Comparison of ENCODE assay signal across 26 cellular contexts in the genomic region with DNA sequence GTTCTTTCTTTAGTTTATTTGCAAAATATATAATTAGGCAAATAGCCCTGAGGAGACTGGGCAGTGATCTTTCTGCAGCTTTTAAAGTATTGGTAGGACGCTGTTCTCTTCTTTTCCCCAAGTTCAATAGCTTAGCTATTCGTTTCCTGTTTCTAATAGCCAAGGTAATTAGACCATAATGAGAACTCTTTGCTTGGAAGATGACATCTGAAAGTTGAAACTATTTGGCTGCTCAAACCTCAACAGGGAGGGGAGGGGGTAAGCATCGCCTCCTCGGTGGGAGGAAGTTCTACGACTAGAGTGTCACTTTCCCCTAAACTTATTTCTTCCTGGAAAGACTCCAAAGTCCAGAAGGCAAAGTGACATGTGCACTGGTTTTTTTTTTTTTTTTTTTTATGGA. TPM values are rescaled to one million over a fixed set of nuclear protein-coding genes. Genes with fewer than 3 reads are reported as not detected.
"Had no signal": no experiment of that assay in that cellular context is flagged by ENCODE, and none has a peak within 500 bp of the region (broad histone marks: within the 10 kb centered on the region; RNA-seq: fewer than 3 reads in every experiment).

No MANE protein-coding gene starts in this region.

- H3K27ac ChIP-seq: SJCRH30, VCaP had no signal

- H3K9me3 ChIP-seq: breast epithelium, SK-N-SH had no signal

- H3K36me3 ChIP-seq: breast epithelium, SJCRH30 had no signal

- H3K27me3 ChIP-seq: breast epithelium, SJCRH30 had no signal

- H3K4me3 ChIP-seq: breast epithelium, SJCRH30 had no signal

- H3K9ac ChIP-seq: SK-N-SH had no signal

- ATAC-seq: activated CD4-positive, CD25-positive, alpha-beta regulatory T cell treated with anti-CD3 and anti-CD28 coated beads, Interleukin-2, amount 50 U/mL, for 24 hours; activated CD8-positive, alpha-beta T cell treated with anti-CD3 and anti-CD28 coated beads for 36 hours had no signal

- DNase-seq: activated CD4-positive, alpha-beta T cell treated with anti-CD3 and anti-CD28 coated beads for 4 hours; activated CD8-positive, alpha-beta memory T cell treated with anti-CD3 and anti-CD28 coated beads, Interleukin-2, amount 50 U/mL, for 48 hours; activated CD8-positive, alpha-beta T cell treated with anti-CD3 and anti-CD28 coated beads for 36 hours; activated effector memory CD4-positive, alpha-beta T cell treated with Interleukin-2 at 50 U/mL for 16 hours; activated naive CD4-positive, alpha-beta T cell; activated T-cell treated with anti-CD3 and anti-CD28 coated beads, Interleukin-2, amount 50 U/mL, for 1 hour; caudate nucleus; KG1; NCI-H1092; NCI-H1417; NCI-H1930; NCI-H2171; NCI-H2227 treated with DMSO at 0.1 percent for 48 hours; NCI-H526 treated with DMSO at 0.1 percent for 48 hours; NCI-H82; Right ventricle myocardium superior; RPMI8226; SJCRH30; SK-N-SH; T-helper 1 cell had no signal

- H3K4me2 ChIP-seq: SK-N-SH had no signal

RNA-seq across cellular contexts. Expression of a gene that starts 22.8 kb away (rescaled TPM):
- total RNA-seq: activated CD8-positive, alpha-beta T cell treated with anti-CD3 and anti-CD28 coated beads for 36 hours; activated T-helper 1 cell treated with anti-CD3 and anti-CD28 coated beads, Interleukin-12 subunit alpha, Interleukin-12 subunit beta, Interleukin-2, Interleukin-4 antibody, amounts not matched to agents 30 ng/mL and 10 ng/mL and 1 ng/mL, durations not matched to agents 14 hours and 24 hours and 36 hours; OCI-LY7; T-helper 2 cell treated with Interferon-gamma antibody and Interleukin-4, amounts not matched to agents 100 ng/mL and 5 ng/mL, for 36 hours had no signal
